24 cellular contexts compared by ENCODE assay signal in genomic region chr2:73759287-73759764, GRCh38. TPM values are rescaled to one million over a fixed set of nuclear protein-coding genes. Genes with fewer than 3 reads are reported as not detected.
DNase-seq lines count a peak whose midpoint lies in the region; ATAC-seq and TF ChIP-seq lines count a peak whose summit lies in the region.
"Had no signal": no experiment of that assay in that cellular context is flagged by ENCODE, and none has a peak within 500 bp of the region (broad histone marks: within the 10 kb centered on the region; RNA-seq: fewer than 3 reads in every experiment).

No MANE protein-coding gene starts in this region.

- intact Hi-C loops in A673 (cut with micrococcal nuclease; ENCODE audit: unreplicated experiment), result no loop called here

- POLR2A ChIA-PET in A673 (lab: Charles Lee; ENCODE audit: low non-redundant PET), result no interaction called here

- no TSS peak for BruUV-seq in A673 (replicated peaks; lab: Mats Ljungman, UMichigan)

- no peak for ATAC-seq in gastroesophageal sphincter
- ATAC-seq: Panc1 had no signal

- peak; percentile 34 for DNase-seq in EL
- peak; percentile 24 for DNase-seq in astrocyte of the cerebellum (ENCODE audit: low read depth)
- peak; percentile 17 for DNase-seq in fibroblast of villous mesenchyme (ENCODE audit: low read depth)
- DNase-seq in myocyte (ENCODE audit: low read depth), result peak; percentile 51
- DNase-seq in A673 (ENCODE audit: low spot score), result no peak
- DNase-seq in DMS 273 treated with DMSO at 0.1 percent for 48 hours (lab: John Stamatoyannopoulos, UW), result no peak
- no peak for DNase-seq in stimulated activated naive CD4-positive, alpha-beta T cell treated with Interleukin-2 at 50 U/mL for 16 hours (lab: John Stamatoyannopoulos, UW)
- DNase-seq: activated CD4-positive, alpha-beta T cell treated with anti-CD3 and anti-CD28 coated beads, Interleukin-2, amount 50 U/mL, for 1 hour; activated naive CD4-positive, alpha-beta T cell treated with anti-CD3 and anti-CD28 coated beads, Interleukin-2, amount 50 U/mL, for 16 hours; DMS153; effector memory CD4-positive, alpha-beta T cell; glutamatergic neuron; KG1; midbrain; NCI-H1048; NCI-H526 treated with DMSO at 0.1 percent for 48 hours; stimulated activated CD4-positive, alpha-beta T cell treated with anti-CD3 and anti-CD28 coated beads, Interleukin-4, amount 100 ng/mL, for 24 hours; SW 1271; thyroid gland had no signal

- H3K9me3 ChIP-seq in A673 (ENCODE audit: low read depth, low read length, poor library complexity, severe bottlenecking) (no peaks in the 10 kb centered on the region), gastroesophageal sphincter (no peaks in the 10 kb centered on the region)
- H3K9me3 ChIP-seq: breast epithelium, neutrophil, thyroid gland had no signal

- CTCF ChIA-PET in A673 (lab: Charles Lee), result no interaction called here

- H3K36me3 ChIP-seq in A673 (ENCODE audit: insufficient read depth, low read length, poor library complexity, severe bottlenecking), result peaks cover 10% of the 10 kb centered on the region
- peaks cover 0 to 90% of the 10 kb centered on the region in 2 donors for H3K36me3 ChIP-seq in gastroesophageal sphincter
- H3K36me3 ChIP-seq: breast epithelium had no signal

- no peak for TF ChIP-seq CTCF in astrocyte of the cerebellum (IDR thresholded peaks at IDR 0.05; ENCODE audit: low read depth, low read length, missing control alignments)
- no peak for TF ChIP-seq CTCF in fibroblast of villous mesenchyme (IDR thresholded peaks at IDR 0.05; ENCODE audit: insufficient read depth, low read depth, low read length)
- TF ChIP-seq CTCF in A673 (conservative IDR thresholded peaks at IDR 0.05; ENCODE audit: low read depth, low read length), result no peak
- no peak for TF ChIP-seq CTCF in gastroesophageal sphincter (IDR thresholded peaks at IDR 0.05)

- H3K27ac ChIP-seq in A673 (ENCODE audit: low read depth, low read length, poor library complexity, severe bottlenecking) (no peak overlapping the region), gastroesophageal sphincter (peak overlapping the region in 2 of 4 donors; percentile 19 to 28)
- H3K27ac ChIP-seq: BLaER1, breast epithelium, neutrophil, thyroid gland had no signal

- H3K4me3 ChIP-seq in astrocyte of the cerebellum (ENCODE audit: low read depth, low read length) (no peak overlapping the region), fibroblast of villous mesenchyme (ENCODE audit: low read depth, low read length) (no peak overlapping the region), A673 (ENCODE audit: low read depth, low read length, poor library complexity, severe bottlenecking) (no peak overlapping the region), gastroesophageal sphincter (no peak overlapping the region)
- H3K4me3 ChIP-seq: BLaER1, breast epithelium, thyroid gland had no signal

- no peak for TF ChIP-seq EP300 in gastroesophageal sphincter (IDR thresholded peaks at IDR 0.05)

- TF ChIP-seq POLR2A in gastroesophageal sphincter (IDR thresholded peaks at IDR 0.05), result no peak

- H3K4me1 ChIP-seq in A673 (ENCODE audit: insufficient read depth, low read length, poor library complexity, severe bottlenecking), result no peaks in the 10 kb centered on the region
- H3K4me1 ChIP-seq in gastroesophageal sphincter, result peaks cover 0 to 19% (median 8%) of the 10 kb centered on the region in 3 donors
- H3K4me1 ChIP-seq: BLaER1, breast epithelium had no signal

- in situ Hi-C loops in astrocyte of the cerebellum (cut with HindIII; ENCODE audit: low sequenced_read_pairs), result no loop called here

- 0 to 14% methylated on average over 2 to 3 of the region's 3 CpGs for WGBS in gastroesophageal sphincter (ENCODE audit: low coverage in 1 of 2), 2 donors

- H3K27me3 ChIP-seq in A673 (replicated peaks; ENCODE audit: insufficient read depth, low read depth, low read length, poor library complexity) (no peaks in the 10 kb centered on the region), gastroesophageal sphincter (no peaks in the 10 kb centered on the region)
- H3K27me3 ChIP-seq: BLaER1, breast epithelium, neutrophil, thyroid gland had no signal

RNA-seq across cellular contexts. Expression of gene DUSP11, which starts 20.6 kb away (rescaled TPM):
- total RNA-seq in fibroblast of villous mesenchyme, result 31.2 and 38.4 TPM in 2 replicates
- total RNA-seq in myocyte, result 21.4 and 33.2 TPM in 2 replicates
- 21.2 TPM for polyA plus RNA-seq in myocyte (2012)
- total RNA-seq in A673 (2021), result 17.7 and 19.9 TPM in 2 replicates
- 10 to 100 TPM; 19.6 to 25.8 (median 25.1) TPM for total RNA-seq in gastroesophageal sphincter

RNA-seq across cellular contexts. Expression of gene TPRKB, which starts 22.2 kb away (rescaled TPM):
- total RNA-seq in fibroblast of villous mesenchyme (20.6 and 22.9 TPM in 2 replicates), myocyte (30.3 and 35.3 TPM in 2 replicates), A673 (2021) (57.3 and 57.5 TPM in 2 replicates), gastroesophageal sphincter (10 to 100 TPM; 15.6 to 33.8 (median 26.3) TPM)
- 17.8 TPM for polyA plus RNA-seq in myocyte (2012)

RNA-seq across cellular contexts. Expression of gene C2orf78, which starts 24.7 kb away (rescaled TPM):
- total RNA-seq in fibroblast of villous mesenchyme (not detected in 2 replicates), myocyte (not detected in 2 replicates), A673 (2021) (not detected in 2 replicates), gastroesophageal sphincter (not detected)
- not detected for polyA plus RNA-seq in myocyte (2012)
- total RNA-seq: breast epithelium, thyroid gland had no signal

Comparison
In these comparisons a context has a peak if more than half of its experiments do, and no peak if none do; other contexts are left out.
1. DNase-seq: peak in EL (single experiment), astrocyte of the cerebellum (single experiment), fibroblast of villous mesenchyme (single experiment) and myocyte (single experiment); none in A673 (single experiment), DMS 273 treated with DMSO at 0.1 percent for 48 hours (single experiment) and stimulated activated naive CD4-positive, alpha-beta T cell treated with Interleukin-2 at 50 U/mL for 16 hours (single experiment).